In the genomic region with DNA sequence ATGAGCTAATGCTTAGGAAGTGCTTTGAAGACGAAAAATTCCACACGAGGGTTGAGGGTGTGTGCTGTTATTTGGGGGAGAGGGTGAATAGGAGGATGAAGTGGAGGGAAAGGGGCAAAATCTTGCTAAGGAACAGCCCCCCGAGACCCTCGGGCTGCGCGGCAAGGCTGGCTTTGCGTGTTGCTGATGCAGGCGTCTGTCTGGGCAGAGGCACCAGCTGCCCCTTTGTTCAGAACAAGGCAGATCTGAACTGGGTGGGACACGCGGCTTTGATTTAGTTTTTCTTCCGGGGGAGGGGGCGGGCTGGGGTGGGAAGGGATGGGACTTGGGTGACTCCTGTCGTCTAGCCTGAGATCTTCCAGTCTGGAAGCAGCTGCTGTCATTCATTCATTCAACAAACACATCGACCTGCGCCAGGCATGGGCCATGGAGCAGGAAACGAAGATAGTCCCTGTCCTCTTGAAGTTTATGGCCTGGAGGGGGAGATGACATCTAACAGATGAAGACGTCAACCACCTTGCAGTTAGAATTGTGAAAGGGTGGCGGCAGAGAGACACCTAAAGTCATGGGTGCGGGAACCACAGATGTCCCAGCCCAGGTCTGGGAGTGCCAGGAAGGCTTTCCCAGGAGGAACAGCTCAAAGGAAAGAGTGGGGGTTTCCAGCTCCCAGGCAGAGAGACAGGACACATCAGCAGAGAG, we compare ENCODE assay signal across 1 cellular context.
TF ChIP-seq lines count a peak whose summit lies in the region.

No MANE protein-coding gene starts in this region.

TF ChIP-seq in H1, 55 proteins besides CTCF, POLR2A, EP300 and RAD21 (continued from another document):
- TF ChIP-seq, protein P1, sequence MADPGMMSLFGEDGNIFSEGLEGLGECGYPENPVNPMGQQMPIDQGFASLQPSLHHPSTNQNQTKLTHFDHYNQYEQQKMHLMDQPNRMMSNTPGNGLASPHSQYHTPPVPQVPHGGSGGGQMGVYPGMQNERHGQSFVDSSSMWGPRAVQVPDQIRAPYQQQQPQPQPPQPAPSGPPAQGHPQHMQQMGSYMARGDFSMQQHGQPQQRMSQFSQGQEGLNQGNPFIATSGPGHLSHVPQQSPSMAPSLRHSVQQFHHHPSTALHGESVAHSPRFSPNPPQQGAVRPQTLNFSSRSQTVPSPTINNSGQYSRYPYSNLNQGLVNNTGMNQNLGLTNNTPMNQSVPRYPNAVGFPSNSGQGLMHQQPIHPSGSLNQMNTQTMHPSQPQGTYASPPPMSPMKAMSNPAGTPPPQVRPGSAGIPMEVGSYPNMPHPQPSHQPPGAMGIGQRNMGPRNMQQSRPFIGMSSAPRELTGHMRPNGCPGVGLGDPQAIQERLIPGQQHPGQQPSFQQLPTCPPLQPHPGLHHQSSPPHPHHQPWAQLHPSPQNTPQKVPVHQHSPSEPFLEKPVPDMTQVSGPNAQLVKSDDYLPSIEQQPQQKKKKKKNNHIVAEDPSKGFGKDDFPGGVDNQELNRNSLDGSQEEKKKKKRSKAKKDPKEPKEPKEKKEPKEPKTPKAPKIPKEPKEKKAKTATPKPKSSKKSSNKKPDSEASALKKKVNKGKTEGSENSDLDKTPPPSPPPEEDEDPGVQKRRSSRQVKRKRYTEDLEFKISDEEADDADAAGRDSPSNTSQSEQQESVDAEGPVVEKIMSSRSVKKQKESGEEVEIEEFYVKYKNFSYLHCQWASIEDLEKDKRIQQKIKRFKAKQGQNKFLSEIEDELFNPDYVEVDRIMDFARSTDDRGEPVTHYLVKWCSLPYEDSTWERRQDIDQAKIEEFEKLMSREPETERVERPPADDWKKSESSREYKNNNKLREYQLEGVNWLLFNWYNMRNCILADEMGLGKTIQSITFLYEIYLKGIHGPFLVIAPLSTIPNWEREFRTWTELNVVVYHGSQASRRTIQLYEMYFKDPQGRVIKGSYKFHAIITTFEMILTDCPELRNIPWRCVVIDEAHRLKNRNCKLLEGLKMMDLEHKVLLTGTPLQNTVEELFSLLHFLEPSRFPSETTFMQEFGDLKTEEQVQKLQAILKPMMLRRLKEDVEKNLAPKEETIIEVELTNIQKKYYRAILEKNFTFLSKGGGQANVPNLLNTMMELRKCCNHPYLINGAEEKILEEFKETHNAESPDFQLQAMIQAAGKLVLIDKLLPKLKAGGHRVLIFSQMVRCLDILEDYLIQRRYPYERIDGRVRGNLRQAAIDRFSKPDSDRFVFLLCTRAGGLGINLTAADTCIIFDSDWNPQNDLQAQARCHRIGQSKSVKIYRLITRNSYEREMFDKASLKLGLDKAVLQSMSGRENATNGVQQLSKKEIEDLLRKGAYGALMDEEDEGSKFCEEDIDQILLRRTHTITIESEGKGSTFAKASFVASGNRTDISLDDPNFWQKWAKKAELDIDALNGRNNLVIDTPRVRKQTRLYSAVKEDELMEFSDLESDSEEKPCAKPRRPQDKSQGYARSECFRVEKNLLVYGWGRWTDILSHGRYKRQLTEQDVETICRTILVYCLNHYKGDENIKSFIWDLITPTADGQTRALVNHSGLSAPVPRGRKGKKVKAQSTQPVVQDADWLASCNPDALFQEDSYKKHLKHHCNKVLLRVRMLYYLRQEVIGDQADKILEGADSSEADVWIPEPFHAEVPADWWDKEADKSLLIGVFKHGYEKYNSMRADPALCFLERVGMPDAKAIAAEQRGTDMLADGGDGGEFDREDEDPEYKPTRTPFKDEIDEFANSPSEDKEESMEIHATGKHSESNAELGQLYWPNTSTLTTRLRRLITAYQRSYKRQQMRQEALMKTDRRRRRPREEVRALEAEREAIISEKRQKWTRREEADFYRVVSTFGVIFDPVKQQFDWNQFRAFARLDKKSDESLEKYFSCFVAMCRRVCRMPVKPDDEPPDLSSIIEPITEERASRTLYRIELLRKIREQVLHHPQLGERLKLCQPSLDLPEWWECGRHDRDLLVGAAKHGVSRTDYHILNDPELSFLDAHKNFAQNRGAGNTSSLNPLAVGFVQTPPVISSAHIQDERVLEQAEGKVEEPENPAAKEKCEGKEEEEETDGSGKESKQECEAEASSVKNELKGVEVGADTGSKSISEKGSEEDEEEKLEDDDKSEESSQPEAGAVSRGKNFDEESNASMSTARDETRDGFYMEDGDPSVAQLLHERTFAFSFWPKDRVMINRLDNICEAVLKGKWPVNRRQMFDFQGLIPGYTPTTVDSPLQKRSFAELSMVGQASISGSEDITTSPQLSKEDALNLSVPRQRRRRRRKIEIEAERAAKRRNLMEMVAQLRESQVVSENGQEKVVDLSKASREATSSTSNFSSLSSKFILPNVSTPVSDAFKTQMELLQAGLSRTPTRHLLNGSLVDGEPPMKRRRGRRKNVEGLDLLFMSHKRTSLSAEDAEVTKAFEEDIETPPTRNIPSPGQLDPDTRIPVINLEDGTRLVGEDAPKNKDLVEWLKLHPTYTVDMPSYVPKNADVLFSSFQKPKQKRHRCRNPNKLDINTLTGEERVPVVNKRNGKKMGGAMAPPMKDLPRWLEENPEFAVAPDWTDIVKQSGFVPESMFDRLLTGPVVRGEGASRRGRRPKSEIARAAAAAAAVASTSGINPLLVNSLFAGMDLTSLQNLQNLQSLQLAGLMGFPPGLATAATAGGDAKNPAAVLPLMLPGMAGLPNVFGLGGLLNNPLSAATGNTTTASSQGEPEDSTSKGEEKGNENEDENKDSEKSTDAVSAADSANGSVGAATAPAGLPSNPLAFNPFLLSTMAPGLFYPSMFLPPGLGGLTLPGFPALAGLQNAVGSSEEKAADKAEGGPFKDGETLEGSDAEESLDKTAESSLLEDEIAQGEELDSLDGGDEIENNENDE (IDR thresholded peaks at IDR 0.05; ENCODE audit: insufficient replicate concordance, low read length) = no peak
- TF ChIP-seq TCF12 (IDR thresholded peaks at IDR 0.05; ENCODE audit: low read depth, low read length) (no peak), ASH2L (IDR thresholded peaks at IDR 0.05; ENCODE audit: low read length) (no peak), MAFK (IDR thresholded peaks at IDR 0.05; ENCODE audit: low read depth, low read length) (no peak)
- TF ChIP-seq, protein P2, sequence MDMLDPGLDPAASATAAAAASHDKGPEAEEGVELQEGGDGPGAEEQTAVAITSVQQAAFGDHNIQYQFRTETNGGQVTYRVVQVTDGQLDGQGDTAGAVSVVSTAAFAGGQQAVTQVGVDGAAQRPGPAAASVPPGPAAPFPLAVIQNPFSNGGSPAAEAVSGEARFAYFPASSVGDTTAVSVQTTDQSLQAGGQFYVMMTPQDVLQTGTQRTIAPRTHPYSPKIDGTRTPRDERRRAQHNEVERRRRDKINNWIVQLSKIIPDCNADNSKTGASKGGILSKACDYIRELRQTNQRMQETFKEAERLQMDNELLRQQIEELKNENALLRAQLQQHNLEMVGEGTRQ (IDR thresholded peaks at IDR 0.05; ENCODE audit: low read length) = no peak
TF ChIP-seq in H1: peak in this region for 0.
